14 cellular contexts compared by ENCODE assay signal in the genomic region with DNA sequence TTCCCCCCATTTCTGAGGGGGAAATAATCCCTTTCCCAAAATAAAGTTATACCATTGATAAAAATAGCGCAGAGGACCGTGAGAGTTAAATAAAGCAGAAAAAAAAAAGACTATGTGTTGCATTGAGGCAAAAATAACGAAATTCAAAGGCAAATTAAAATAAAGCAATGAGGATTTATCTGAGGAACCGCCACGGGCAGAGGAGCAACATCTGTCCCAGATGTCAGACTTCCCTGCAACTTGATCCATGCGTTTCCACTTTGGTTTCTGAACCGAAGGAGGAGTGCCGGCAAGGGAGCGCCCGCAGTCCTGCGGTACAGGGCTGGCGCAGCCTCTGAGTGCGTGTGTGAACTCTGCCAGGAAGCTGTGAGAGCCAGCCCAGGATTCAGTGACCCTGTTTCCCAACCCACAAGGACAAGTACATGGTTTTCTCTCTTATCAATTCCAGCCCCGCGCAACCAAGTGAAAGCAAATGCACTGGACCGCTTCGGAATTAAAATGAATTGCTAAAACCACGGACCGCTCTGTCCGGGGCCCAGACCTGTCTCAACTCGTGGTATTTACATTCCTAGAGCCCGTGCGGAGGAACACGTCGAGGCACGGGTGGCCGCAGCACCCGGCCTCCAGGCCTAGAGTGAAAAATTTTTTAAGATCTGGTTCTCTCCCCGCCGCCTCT.
A peak's percentile ranks its signal among the peaks of the same experiment; 100 is the strongest.
DNase-seq lines count a peak whose midpoint lies in the region; ATAC-seq, FAIRE-seq and TF ChIP-seq lines count a peak whose summit lies in the region.
"Had no signal": no experiment of that assay in that cellular context is flagged by ENCODE, and none has a peak within 500 bp of the region (broad histone marks: within the 10 kb centered on the region; RNA-seq: fewer than 3 reads in every experiment).

No MANE protein-coding gene starts in this region.

- BruUV-seq in endothelial cell of umbilical vein (replicated peaks; lab: Mats Ljungman, UMichigan) = no TSS peak

- no peaks in the 10 kb centered on the region for H3K9me1 ChIP-seq in endothelial cell of umbilical vein (replicated peaks; ENCODE audit: control insufficient read depth, extremely low read depth, insufficient read depth, low read length)

- no peak overlapping the region for H3K9ac ChIP-seq in endothelial cell of umbilical vein (replicated peaks; ENCODE audit: extremely low read depth, insufficient read depth, low read length)

- H3K36me3 ChIP-seq in endothelial cell of umbilical vein (ENCODE audit: control insufficient read depth in 2 of 2, extremely low read depth in 1 of 2, insufficient read depth in 2 of 2, low read length in 2 of 2) = no peaks in the 10 kb centered on the region
- H3K36me3 ChIP-seq: brain microvascular endothelial cell, spleen had no signal

- no peaks in the 10 kb centered on the region for H3K79me2 ChIP-seq in endothelial cell of umbilical vein (ENCODE audit: control insufficient read depth, insufficient read depth, low read length)

- TF ChIP-seq CTCF in AG04449 (IDR thresholded peaks at IDR 0.05; ENCODE audit: insufficient read depth, low read length, missing control alignments) (no peak), endothelial cell of umbilical vein (IDR thresholded peaks at IDR 0.05; ENCODE audit: extremely low read depth in 1 of 2, insufficient read depth in 1 of 2, low read depth in 1 of 2, low read length in 2 of 2) (no peak)

- H3K4me2 ChIP-seq in endothelial cell of umbilical vein (ENCODE audit: insufficient read depth, low read length) = no peak overlapping the region

- no peak overlapping the region for H2AFZ ChIP-seq in endothelial cell of umbilical vein (ENCODE audit: low read depth, low read length)

- no peak for FAIRE-seq in endothelial cell of umbilical vein (lab: Jason Lieb, UNC)
- FAIRE-seq: HepG2 had no signal

- no peak overlapping the region for H3K27ac ChIP-seq in endothelial cell of umbilical vein (ENCODE audit: insufficient read depth, low read depth, low read length)
- H3K27ac ChIP-seq: brain microvascular endothelial cell, spleen had no signal

- DNase-seq in AG04449 (ENCODE audit: low read depth, low spot score) = no peak
- peak; percentile 69 for DNase-seq in DMS153 treated with DMSO at 0.1 percent for 48 hours (lab: John Stamatoyannopoulos, UW; ENCODE audit: unreplicated experiment)
- peak; percentile 42 to 84 for DNase-seq in NCI-H526 (lab: John Stamatoyannopoulos, UW)
- peak; percentile 24 for DNase-seq in endothelial cell of umbilical vein (ENCODE audit: low read depth, low spot score)
- DNase-seq in Right ventricle myocardium superior = no peak
- no peak for DNase-seq in COR-L47 (lab: John Stamatoyannopoulos, UW)
- DNase-seq in inferior parietal cortex (ENCODE audit: extremely low spot score) = no peak
- DNase-seq: activated CD4-positive, CD25-positive, alpha-beta regulatory T cell treated with anti-CD3 and anti-CD28 coated beads, Interleukin-2, amount 50 U/mL, for 72 hours; brain microvascular endothelial cell; foreskin melanocyte; spleen; stimulated activated naive CD4-positive, alpha-beta T cell treated with Interleukin-2 at 50 U/mL for 16 hours had no signal

- H3K4me3 ChIP-seq in AG04449 (ENCODE audit: low read depth, low read length) (peak overlapping the region; percentile 26), endothelial cell of umbilical vein (replicated peaks in 1 of 3; ENCODE audit: insufficient read depth in 1 of 3, low read depth in 1 of 3, low read length in 3 of 3) (no peak overlapping the region)
- H3K4me3 ChIP-seq: spleen had no signal

- ATAC-seq in Right ventricle myocardium superior (ENCODE audit: poor library complexity) (no peak), GM21367 (IDR thresholded peaks at IDR 0.05; ENCODE audit: unreplicated experiment) (no peak)
- ATAC-seq: HepG2 had no signal

- dilution Hi-C loops in endothelial cell of umbilical vein (cut with MboI; ENCODE audit: extremely low pct_ligation_motif_present, low sequenced_read_pairs) = no loop called here

- H3K27me3 ChIP-seq in endothelial cell of umbilical vein (ENCODE audit: control insufficient read depth in 2 of 2, insufficient read depth in 2 of 2, low read length in 2 of 2) = peaks cover 46 to 62% of the 10 kb centered on the region in 2 experiments

- CTCF ChIA-PET in AG04449 (lab: Yijun Ruan, JAX) = interaction anchor here (2.7 kb wide), 1 partner anchor 8 kb away, joined by 12 read pairs; no protein-coding TSS in a partner anchor
- CTCF ChIA-PET in endothelial cell of umbilical vein (lab: Charles Lee) = no interaction called here

- TF ChIP-seq POLR2A in endothelial cell of umbilical vein (IDR thresholded peaks at IDR 0.05; ENCODE audit: low read depth, low read length) = no peak

- H4K20me1 ChIP-seq in endothelial cell of umbilical vein (replicated peaks; ENCODE audit: control insufficient read depth, extremely low read depth, insufficient read depth, low read length) = no peaks in the 10 kb centered on the region

- POLR2A ChIA-PET in AG04449 (lab: Yijun Ruan, JAX) = interaction anchor here (0.7 kb wide), 1 partner anchor 337 kb away, joined by 3 read pairs; no protein-coding TSS in a partner anchor
- POLR2A ChIA-PET in endothelial cell of umbilical vein (lab: Charles Lee) = no interaction called here

- H3K9me3 ChIP-seq in endothelial cell of umbilical vein (replicated peaks; ENCODE audit: control insufficient read depth, insufficient read depth, low read length) = no peaks in the 10 kb centered on the region

- H3K4me1 ChIP-seq in endothelial cell of umbilical vein (ENCODE audit: control insufficient read depth, extremely low read depth, insufficient read depth, low read length) = peaks cover 12% of the 10 kb centered on the region

- intact Hi-C loops in endothelial cell of umbilical vein (cut with micrococcal nuclease) = loop anchor here (5.0 to 10.0 kb wide), 2 partner anchors 804 to 1002 kb away; partner anchors contain the start of gene SKAP2
- intact Hi-C loops in Right ventricle myocardium superior (cut with DNase I) = no loop called here

TF ChIP-seq in endothelial cell of umbilical vein, 7 proteins besides CTCF, POLR2A, EP300 and RAD21:
- TF ChIP-seq, protein P1, sequence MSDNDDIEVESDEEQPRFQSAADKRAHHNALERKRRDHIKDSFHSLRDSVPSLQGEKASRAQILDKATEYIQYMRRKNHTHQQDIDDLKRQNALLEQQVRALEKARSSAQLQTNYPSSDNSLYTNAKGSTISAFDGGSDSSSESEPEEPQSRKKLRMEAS (IDR thresholded peaks at IDR 0.05; ENCODE audit: insufficient read depth, insufficient read length) = no peak
- no peak for TF ChIP-seq JUN (IDR thresholded peaks at IDR 0.05; ENCODE audit: borderline replicate concordance, insufficient read depth, insufficient read length, low read depth)
- peak; percentile 73 for TF ChIP-seq EZH2 (IDR thresholded peaks at IDR 0.05; ENCODE audit: borderline replicate concordance, low read depth, low read length, severe bottlenecking)
TF ChIP-seq in endothelial cell of umbilical vein: peak in this region for 1.

Comparison
In these comparisons a context has a peak if more than half of its experiments do, and no peak if none do; other contexts are left out.
1. DNase-seq: peak in DMS153 treated with DMSO at 0.1 percent for 48 hours (single experiment), NCI-H526 (2 of 2) and endothelial cell of umbilical vein (single experiment); none in AG04449 (single experiment), Right ventricle myocardium superior (single experiment), COR-L47 (single experiment) and inferior parietal cortex (single experiment).